ENCODE assay signal across 16 cellular contexts in genomic region chr11:102757823-102758549, GRCh38. TPM values are rescaled to one million over a fixed set of nuclear protein-coding genes. Genes with fewer than 3 reads are reported as not detected.
DNase-seq lines count a peak whose midpoint lies in the region; ATAC-seq, FAIRE-seq and TF ChIP-seq lines count a peak whose summit lies in the region.
"Had no signal": no experiment of that assay in that cellular context is flagged by ENCODE, and none has a peak within 500 bp of the region (broad histone marks: within the 10 kb centered on the region; RNA-seq: fewer than 3 reads in every experiment).

No MANE protein-coding gene starts in this region.

- no peak overlapping the region for H3K4me3 Mint-ChIP-seq in activated T-cell treated with anti-CD3 and anti-CD28 coated beads, Interleukin-2, amount 50 U/mL, for 4 hours
- H3K4me3 Mint-ChIP-seq: activated naive CD8-positive, alpha-beta T cell treated with anti-CD3 and anti-CD28 coated beads, Interleukin-2, amount 10 ng/mL, durations not matched to agents 7 days and 5 days had no signal

- TF ChIP-seq CTCF in NB4 (IDR thresholded peaks at IDR 0.05; ENCODE audit: low read depth, low read length): no peak
- TF ChIP-seq CTCF in bronchial epithelial cell (IDR thresholded peaks at IDR 0.05; ENCODE audit: insufficient read depth, low read length, severe bottlenecking): no peak
- TF ChIP-seq CTCF in right lobe of liver (IDR thresholded peaks at IDR 0.05): no peak

- H3K27me3 ChIP-seq in bronchial epithelial cell (ENCODE audit: control insufficient read depth, insufficient read depth, low read length) (no peaks in the 10 kb centered on the region), right lobe of liver (no peaks in the 10 kb centered on the region)
- H3K27me3 ChIP-seq in effector memory CD4-positive, alpha-beta T cell (replicated peaks; ENCODE audit: control insufficient read depth, insufficient read depth, low read length, poor library complexity, severe bottlenecking): peaks cover 2% of the 10 kb centered on the region
- H3K27me3 ChIP-seq: SJCRH30 had no signal

- H3K27ac ChIP-seq in right lobe of liver: no peak overlapping the region
- no peak overlapping the region for H3K27ac ChIP-seq in effector memory CD4-positive, alpha-beta T cell (ENCODE audit: insufficient read depth, low read length, poor library complexity, severe bottlenecking)
- H3K27ac ChIP-seq: left ventricle myocardium inferior, parathyroid adenoma, SJCRH30, suprapubic skin had no signal

- no peaks in the 10 kb centered on the region for H3K9me3 ChIP-seq in right lobe of liver
- no peaks in the 10 kb centered on the region for H3K9me3 ChIP-seq in effector memory CD4-positive, alpha-beta T cell (ENCODE audit: control insufficient read depth, low read length)
- H3K9me3 ChIP-seq: left ventricle myocardium inferior, SJCRH30, suprapubic skin had no signal

- peak in 3 of 4 donors; percentile 21 to 74 (median 56) for ATAC-seq in right lobe of liver
- no peak for ATAC-seq in activated T-cell treated with anti-CD3 and anti-CD28 coated beads, Interleukin-2, amount 50 U/mL, for 4 hours
- no peak for ATAC-seq in HG03175 (IDR thresholded peaks at IDR 0.05; ENCODE audit: unreplicated experiment)

- TF ChIP-seq POLR2A in NB4 (IDR thresholded peaks at IDR 0.05; ENCODE audit: extremely low read depth, insufficient read length) (no peak), right lobe of liver (IDR thresholded peaks at IDR 0.05) (no peak)

- H3K4me1 ChIP-seq in right lobe of liver: no peaks in the 10 kb centered on the region
- H3K4me1 ChIP-seq in effector memory CD4-positive, alpha-beta T cell (ENCODE audit: control insufficient read depth, insufficient read depth, low read length, poor library complexity, severe bottlenecking): no peaks in the 10 kb centered on the region
- H3K4me1 ChIP-seq: parathyroid adenoma, SJCRH30 had no signal

- 2% methylated on average over 2 of the region's 2 CpGs for WGBS in right lobe of liver (ENCODE audit: insufficient coverage, low coverage, low lambda C conversion rate, missing lambda C conversion rate)

- H3K4me3 ChIP-seq in NB4 (ENCODE audit: low read depth, low read length): no peak overlapping the region
- H3K4me3 ChIP-seq in bronchial epithelial cell (ENCODE audit: low read depth, low read length): no peak overlapping the region
- H3K4me3 ChIP-seq in right lobe of liver: no peak overlapping the region
- no peak overlapping the region for H3K4me3 ChIP-seq in effector memory CD4-positive, alpha-beta T cell (ENCODE audit: insufficient read depth, low read depth, low read length, poor library complexity, severe bottlenecking)
- H3K4me3 ChIP-seq: left ventricle myocardium inferior, SJCRH30, suprapubic skin had no signal

- DNase-seq in Daoy (ENCODE audit: low read depth): peak; percentile 60
- peak; percentile 41 for DNase-seq in NB4 (ENCODE audit: low read depth)
- DNase-seq in bronchial epithelial cell (ENCODE audit: low read depth): peak; percentile 98
- no peak for DNase-seq in right lobe of liver
- no peak for DNase-seq in activated T-cell treated with anti-CD3 and anti-CD28 coated beads, Interleukin-2, amount 50 U/mL, for 4 hours
- DNase-seq in foreskin melanocyte: no peak
- DNase-seq in effector memory CD4-positive, alpha-beta T cell: no peak
- DNase-seq: activated naive CD8-positive, alpha-beta T cell treated with anti-CD3 and anti-CD28 coated beads, Interleukin-2, amount 10 ng/mL, durations not matched to agents 7 days and 5 days; Calu3; erythroblast; left ventricle myocardium inferior; NCI-H2107; SJCRH30 had no signal

- H3K27me3 Mint-ChIP-seq in activated T-cell treated with anti-CD3 and anti-CD28 coated beads, Interleukin-2, amount 50 U/mL, for 4 hours (ENCODE audit: low read depth): peaks cover 19% of the 10 kb centered on the region

- no peaks in the 10 kb centered on the region for H3K4me1 Mint-ChIP-seq in activated T-cell treated with anti-CD3 and anti-CD28 coated beads, Interleukin-2, amount 50 U/mL, for 4 hours (ENCODE audit: low read depth)

- no peaks in the 10 kb centered on the region for H3K36me3 ChIP-seq in bronchial epithelial cell (ENCODE audit: control insufficient read depth, insufficient read depth, low read length)
- H3K36me3 ChIP-seq in right lobe of liver: no peaks in the 10 kb centered on the region
- H3K36me3 ChIP-seq in effector memory CD4-positive, alpha-beta T cell (ENCODE audit: control insufficient read depth, insufficient read depth, low read length): no peaks in the 10 kb centered on the region
- H3K36me3 ChIP-seq: left ventricle myocardium inferior, SJCRH30, suprapubic skin had no signal

- intact Hi-C loops in right lobe of liver (cut with DNase I): no loop called here

- H3K9me3 Mint-ChIP-seq in activated T-cell treated with anti-CD3 and anti-CD28 coated beads, Interleukin-2, amount 50 U/mL, for 4 hours: no peaks in the 10 kb centered on the region
- H3K9me3 Mint-ChIP-seq: activated naive CD8-positive, alpha-beta T cell treated with anti-CD3 and anti-CD28 coated beads, Interleukin-2, amount 10 ng/mL, durations not matched to agents 7 days and 5 days had no signal

- H3K36me3 Mint-ChIP-seq in activated T-cell treated with anti-CD3 and anti-CD28 coated beads, Interleukin-2, amount 50 U/mL, for 4 hours (ENCODE audit: insufficient read depth): no peaks in the 10 kb centered on the region
- H3K36me3 Mint-ChIP-seq: activated naive CD8-positive, alpha-beta T cell treated with anti-CD3 and anti-CD28 coated beads, Interleukin-2, amount 10 ng/mL, durations not matched to agents 7 days and 5 days had no signal

- no peak for FAIRE-seq in bronchial epithelial cell (lab: Jason Lieb, UNC)

RNA-seq across cellular contexts. Expression of gene MMP10, which starts 22.4 kb away (rescaled TPM):
- not detected in 2 replicates for total RNA-seq in Daoy (2014; rRNA removed; shearing (Covaris generic))
- total RNA-seq in bronchial epithelial cell (4.2 and 4.9 TPM in 2 replicates), right lobe of liver (under 1 TPM in 1 of 6 experiments, not detected in 5; 0.35 TPM)
- total RNA-seq in activated T-cell treated with anti-CD3 and anti-CD28 coated beads, Interleukin-2, amount 50 U/mL, for 4 hours: under 1 TPM in 1 of 3 donors, not detected in 2; 0.42 TPM
- total RNA-seq: activated naive CD8-positive, alpha-beta T cell treated with anti-CD3 and anti-CD28 coated beads, Interleukin-2, amount 10 ng/mL, durations not matched to agents 7 days and 5 days; Calu3; left ventricle myocardium inferior; SJCRH30; suprapubic skin had no signal

RNA-seq across cellular contexts. Expression of gene MMP8, which starts 33.2 kb away (rescaled TPM):
- total RNA-seq in Daoy (2014; rRNA removed; shearing (Covaris generic)): not detected in 2 replicates
- total RNA-seq in bronchial epithelial cell (not detected in 2 replicates), right lobe of liver (1 to 10 TPM in 1 of 6 experiments, under 1 TPM in 4, not detected in 1; 0.14 to 1.2 (median 0.74) TPM)
- not detected for total RNA-seq in activated T-cell treated with anti-CD3 and anti-CD28 coated beads, Interleukin-2, amount 50 U/mL, for 4 hours
- total RNA-seq: activated naive CD8-positive, alpha-beta T cell treated with anti-CD3 and anti-CD28 coated beads, Interleukin-2, amount 10 ng/mL, durations not matched to agents 7 days and 5 days; Calu3; left ventricle myocardium inferior; SJCRH30 had no signal

RNA-seq across cellular contexts. Expression of gene MMP1, which starts 40.0 kb away (rescaled TPM):
- total RNA-seq in Daoy (2014; rRNA removed; shearing (Covaris generic)): 1.8 and 1.9 TPM in 2 replicates
- total RNA-seq in bronchial epithelial cell (68.1 and 168 TPM in 2 replicates), right lobe of liver (under 1 TPM in 1 of 6 experiments, not detected in 5; 0.22 TPM)
- total RNA-seq in activated T-cell treated with anti-CD3 and anti-CD28 coated beads, Interleukin-2, amount 50 U/mL, for 4 hours: not detected
- total RNA-seq: activated naive CD8-positive, alpha-beta T cell treated with anti-CD3 and anti-CD28 coated beads, Interleukin-2, amount 10 ng/mL, durations not matched to agents 7 days and 5 days; left ventricle myocardium inferior; SJCRH30 had no signal

RNA-seq across cellular contexts. Expression of gene MMP27, which starts 52.4 kb away (rescaled TPM):
- not detected in 2 replicates for total RNA-seq in Daoy (2014; rRNA removed; shearing (Covaris generic))
- total RNA-seq in bronchial epithelial cell (not detected in 2 replicates), right lobe of liver (under 1 TPM in 1 of 6 experiments, not detected in 5; 0.11 TPM)
- not detected for total RNA-seq in activated T-cell treated with anti-CD3 and anti-CD28 coated beads, Interleukin-2, amount 50 U/mL, for 4 hours
- total RNA-seq: activated naive CD8-positive, alpha-beta T cell treated with anti-CD3 and anti-CD28 coated beads, Interleukin-2, amount 10 ng/mL, durations not matched to agents 7 days and 5 days; Calu3; left ventricle myocardium inferior; SJCRH30 had no signal

Comparison
In these comparisons a context has a peak if more than half of its experiments do, and no peak if none do; other contexts are left out.
1. DNase-seq: peak in Daoy (single experiment), NB4 (single experiment) and bronchial epithelial cell (single experiment); none in right lobe of liver (0 of 3), activated T-cell treated with anti-CD3 and anti-CD28 coated beads, Interleukin-2, amount 50 U/mL, for 4 hours (single experiment), foreskin melanocyte (single experiment) and effector memory CD4-positive, alpha-beta T cell (0 of 3).
2. ATAC-seq: peak in right lobe of liver (3 of 4); none in activated T-cell treated with anti-CD3 and anti-CD28 coated beads, Interleukin-2, amount 50 U/mL, for 4 hours (0 of 2) and HG03175 (single experiment).
3. RNA of gene MMP1, which starts 40.0 kb away (total RNA-seq): 68.1 to 168 TPM in bronchial epithelial cell; 1.8 to 1.9 TPM in Daoy, not detected in activated T-cell treated with anti-CD3 and anti-CD28 coated beads, Interleukin-2, amount 50 U/mL, for 4 hours and 0.22 TPM in right lobe of liver; every median in the first group is over 10 times any median in the second.